ENCODE assay signal across 2 cellular contexts in the genomic region with DNA sequence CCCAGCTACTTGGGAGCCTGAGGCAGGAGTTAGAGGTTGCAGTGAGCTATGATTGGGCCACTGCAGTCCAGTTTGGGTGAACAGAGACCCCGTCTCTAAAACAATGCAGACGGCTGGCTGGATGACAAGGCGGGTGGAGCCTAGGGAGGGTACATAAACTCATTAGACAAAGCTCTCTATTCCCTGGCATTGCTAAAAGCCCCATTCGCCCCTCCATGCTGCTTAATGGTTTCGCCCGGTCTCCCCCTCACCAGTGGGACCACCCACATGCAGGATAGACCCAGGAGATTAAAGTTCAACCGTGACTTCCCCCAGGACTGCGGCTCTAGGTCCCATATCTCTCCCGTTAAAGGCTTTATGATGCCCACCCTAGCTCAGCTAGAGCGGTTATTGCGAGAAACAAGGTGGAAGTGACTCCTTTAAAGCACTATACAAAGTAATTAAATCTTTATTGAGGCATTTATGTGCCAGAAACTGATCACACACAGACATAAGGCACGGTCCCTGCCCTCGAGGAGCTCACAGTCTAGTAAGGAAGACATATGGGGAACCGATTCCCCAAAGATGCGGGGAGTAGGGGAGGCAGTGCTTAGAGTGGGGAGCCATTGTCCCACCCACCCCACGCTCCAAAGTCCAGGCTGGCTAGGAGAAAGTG.
TF ChIP-seq lines count a peak whose summit lies in the region.

No MANE protein-coding gene starts in this region.

TF ChIP-seq in HepG2, 621 proteins besides CTCF, POLR2A, EP300 and RAD21 (continues in another document):
- TF ChIP-seq, protein P1, sequence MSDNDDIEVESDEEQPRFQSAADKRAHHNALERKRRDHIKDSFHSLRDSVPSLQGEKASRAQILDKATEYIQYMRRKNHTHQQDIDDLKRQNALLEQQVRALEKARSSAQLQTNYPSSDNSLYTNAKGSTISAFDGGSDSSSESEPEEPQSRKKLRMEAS (IDR thresholded peaks at IDR 0.05): no peak
- TF ChIP-seq, protein P2, sequence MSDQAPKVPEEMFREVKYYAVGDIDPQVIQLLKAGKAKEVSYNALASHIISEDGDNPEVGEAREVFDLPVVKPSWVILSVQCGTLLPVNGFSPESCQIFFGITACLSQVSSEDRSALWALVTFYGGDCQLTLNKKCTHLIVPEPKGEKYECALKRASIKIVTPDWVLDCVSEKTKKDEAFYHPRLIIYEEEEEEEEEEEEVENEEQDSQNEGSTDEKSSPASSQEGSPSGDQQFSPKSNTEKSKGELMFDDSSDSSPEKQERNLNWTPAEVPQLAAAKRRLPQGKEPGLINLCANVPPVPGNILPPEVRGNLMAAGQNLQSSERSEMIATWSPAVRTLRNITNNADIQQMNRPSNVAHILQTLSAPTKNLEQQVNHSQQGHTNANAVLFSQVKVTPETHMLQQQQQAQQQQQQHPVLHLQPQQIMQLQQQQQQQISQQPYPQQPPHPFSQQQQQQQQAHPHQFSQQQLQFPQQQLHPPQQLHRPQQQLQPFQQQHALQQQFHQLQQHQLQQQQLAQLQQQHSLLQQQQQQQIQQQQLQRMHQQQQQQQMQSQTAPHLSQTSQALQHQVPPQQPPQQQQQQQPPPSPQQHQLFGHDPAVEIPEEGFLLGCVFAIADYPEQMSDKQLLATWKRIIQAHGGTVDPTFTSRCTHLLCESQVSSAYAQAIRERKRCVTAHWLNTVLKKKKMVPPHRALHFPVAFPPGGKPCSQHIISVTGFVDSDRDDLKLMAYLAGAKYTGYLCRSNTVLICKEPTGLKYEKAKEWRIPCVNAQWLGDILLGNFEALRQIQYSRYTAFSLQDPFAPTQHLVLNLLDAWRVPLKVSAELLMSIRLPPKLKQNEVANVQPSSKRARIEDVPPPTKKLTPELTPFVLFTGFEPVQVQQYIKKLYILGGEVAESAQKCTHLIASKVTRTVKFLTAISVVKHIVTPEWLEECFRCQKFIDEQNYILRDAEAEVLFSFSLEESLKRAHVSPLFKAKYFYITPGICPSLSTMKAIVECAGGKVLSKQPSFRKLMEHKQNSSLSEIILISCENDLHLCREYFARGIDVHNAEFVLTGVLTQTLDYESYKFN (CRISPR knock-in tag; conservative IDR thresholded peaks at IDR 0.05): no peak
- TF ChIP-seq ZNF382 (CRISPR knock-in tag; IDR thresholded peaks at IDR 0.05; ENCODE audit: borderline replicate concordance) (no peak), ZMYM4 (CRISPR knock-in tag; IDR thresholded peaks at IDR 0.05) (no peak), BHLHE40 (IDR thresholded peaks at IDR 0.05; ENCODE audit: low read length) (peak; percentile 80), ZNF121 (CRISPR knock-in tag; IDR thresholded peaks at IDR 0.05) (no peak), GATAD2A (CRISPR knock-in tag; IDR thresholded peaks at IDR 0.05) (no peak), RELA (CRISPR knock-in tag; IDR thresholded peaks at IDR 0.05) (no peak), BRCA1 (CRISPR knock-in tag; IDR thresholded peaks at IDR 0.05) (no peak), ADNP (CRISPR knock-in tag; IDR thresholded peaks at IDR 0.05) (no peak), PRPF4 (IDR thresholded peaks at IDR 0.05; ENCODE audit: low read depth, low read length, poor library complexity, severe bottlenecking) (no peak), GATAD1 (CRISPR knock-in tag; IDR thresholded peaks at IDR 0.05) (no peak), ZNF572 (CRISPR knock-in tag; IDR thresholded peaks at IDR 0.05) (no peak), POLR2AphosphoS5 (IDR thresholded peaks at IDR 0.05; ENCODE audit: low read depth, low read length) (0 out of 2 replicates have a peak, but pooled peaks have one; percentile 34), RFXANK (CRISPR knock-in tag; IDR thresholded peaks at IDR 0.05) (no peak), NCOR1 (IDR thresholded peaks at IDR 0.05; ENCODE audit: borderline replicate concordance, low read length) (peak; percentile 37; the same call in 1 of the 2 replicates)
- TF ChIP-seq, protein P3, sequence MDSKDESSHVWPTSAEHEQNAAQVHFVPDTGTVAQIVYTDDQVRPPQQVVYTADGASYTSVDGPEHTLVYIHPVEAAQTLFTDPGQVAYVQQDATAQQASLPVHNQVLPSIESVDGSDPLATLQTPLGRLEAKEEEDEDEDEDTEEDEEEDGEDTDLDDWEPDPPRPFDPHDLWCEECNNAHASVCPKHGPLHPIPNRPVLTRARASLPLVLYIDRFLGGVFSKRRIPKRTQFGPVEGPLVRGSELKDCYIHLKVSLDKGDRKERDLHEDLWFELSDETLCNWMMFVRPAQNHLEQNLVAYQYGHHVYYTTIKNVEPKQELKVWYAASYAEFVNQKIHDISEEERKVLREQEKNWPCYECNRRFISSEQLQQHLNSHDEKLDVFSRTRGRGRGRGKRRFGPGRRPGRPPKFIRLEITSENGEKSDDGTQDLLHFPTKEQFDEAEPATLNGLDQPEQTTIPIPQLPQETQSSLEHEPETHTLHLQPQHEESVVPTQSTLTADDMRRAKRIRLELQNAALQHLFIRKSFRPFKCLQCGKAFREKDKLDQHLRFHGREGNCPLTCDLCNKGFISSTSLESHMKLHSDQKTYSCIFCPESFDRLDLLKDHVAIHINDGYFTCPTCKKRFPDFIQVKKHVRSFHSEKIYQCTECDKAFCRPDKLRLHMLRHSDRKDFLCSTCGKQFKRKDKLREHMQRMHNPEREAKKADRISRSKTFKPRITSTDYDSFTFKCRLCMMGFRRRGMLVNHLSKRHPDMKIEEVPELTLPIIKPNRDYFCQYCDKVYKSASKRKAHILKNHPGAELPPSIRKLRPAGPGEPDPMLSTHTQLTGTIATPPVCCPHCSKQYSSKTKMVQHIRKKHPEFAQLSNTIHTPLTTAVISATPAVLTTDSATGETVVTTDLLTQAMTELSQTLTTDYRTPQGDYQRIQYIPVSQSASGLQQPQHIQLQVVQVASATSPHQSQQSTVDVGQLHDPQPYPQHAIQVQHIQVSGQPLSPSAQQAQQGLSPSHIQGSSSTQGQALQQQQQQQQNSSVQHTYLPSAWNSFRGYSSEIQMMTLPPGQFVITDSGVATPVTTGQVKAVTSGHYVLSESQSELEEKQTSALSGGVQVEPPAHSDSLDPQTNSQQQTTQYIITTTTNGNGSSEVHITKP (CRISPR knock-in tag; IDR thresholded peaks at IDR 0.05; ENCODE audit: low read depth): peak; percentile 98
- TF ChIP-seq, protein P4, sequence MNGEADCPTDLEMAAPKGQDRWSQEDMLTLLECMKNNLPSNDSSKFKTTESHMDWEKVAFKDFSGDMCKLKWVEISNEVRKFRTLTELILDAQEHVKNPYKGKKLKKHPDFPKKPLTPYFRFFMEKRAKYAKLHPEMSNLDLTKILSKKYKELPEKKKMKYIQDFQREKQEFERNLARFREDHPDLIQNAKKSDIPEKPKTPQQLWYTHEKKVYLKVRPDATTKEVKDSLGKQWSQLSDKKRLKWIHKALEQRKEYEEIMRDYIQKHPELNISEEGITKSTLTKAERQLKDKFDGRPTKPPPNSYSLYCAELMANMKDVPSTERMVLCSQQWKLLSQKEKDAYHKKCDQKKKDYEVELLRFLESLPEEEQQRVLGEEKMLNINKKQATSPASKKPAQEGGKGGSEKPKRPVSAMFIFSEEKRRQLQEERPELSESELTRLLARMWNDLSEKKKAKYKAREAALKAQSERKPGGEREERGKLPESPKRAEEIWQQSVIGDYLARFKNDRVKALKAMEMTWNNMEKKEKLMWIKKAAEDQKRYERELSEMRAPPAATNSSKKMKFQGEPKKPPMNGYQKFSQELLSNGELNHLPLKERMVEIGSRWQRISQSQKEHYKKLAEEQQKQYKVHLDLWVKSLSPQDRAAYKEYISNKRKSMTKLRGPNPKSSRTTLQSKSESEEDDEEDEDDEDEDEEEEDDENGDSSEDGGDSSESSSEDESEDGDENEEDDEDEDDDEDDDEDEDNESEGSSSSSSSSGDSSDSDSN (CRISPR knock-in tag; IDR thresholded peaks at IDR 0.05): no peak

TF ChIP-seq in GM12878, 131 proteins besides CTCF, POLR2A, EP300 and RAD21:
- TF ChIP-seq, protein P5, sequence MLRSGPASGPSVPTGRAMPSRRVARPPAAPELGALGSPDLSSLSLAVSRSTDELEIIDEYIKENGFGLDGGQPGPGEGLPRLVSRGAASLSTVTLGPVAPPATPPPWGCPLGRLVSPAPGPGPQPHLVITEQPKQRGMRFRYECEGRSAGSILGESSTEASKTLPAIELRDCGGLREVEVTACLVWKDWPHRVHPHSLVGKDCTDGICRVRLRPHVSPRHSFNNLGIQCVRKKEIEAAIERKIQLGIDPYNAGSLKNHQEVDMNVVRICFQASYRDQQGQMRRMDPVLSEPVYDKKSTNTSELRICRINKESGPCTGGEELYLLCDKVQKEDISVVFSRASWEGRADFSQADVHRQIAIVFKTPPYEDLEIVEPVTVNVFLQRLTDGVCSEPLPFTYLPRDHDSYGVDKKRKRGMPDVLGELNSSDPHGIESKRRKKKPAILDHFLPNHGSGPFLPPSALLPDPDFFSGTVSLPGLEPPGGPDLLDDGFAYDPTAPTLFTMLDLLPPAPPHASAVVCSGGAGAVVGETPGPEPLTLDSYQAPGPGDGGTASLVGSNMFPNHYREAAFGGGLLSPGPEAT (IDR thresholded peaks at IDR 0.05; ENCODE audit: low read depth): no peak
- TF ChIP-seq, protein P6, sequence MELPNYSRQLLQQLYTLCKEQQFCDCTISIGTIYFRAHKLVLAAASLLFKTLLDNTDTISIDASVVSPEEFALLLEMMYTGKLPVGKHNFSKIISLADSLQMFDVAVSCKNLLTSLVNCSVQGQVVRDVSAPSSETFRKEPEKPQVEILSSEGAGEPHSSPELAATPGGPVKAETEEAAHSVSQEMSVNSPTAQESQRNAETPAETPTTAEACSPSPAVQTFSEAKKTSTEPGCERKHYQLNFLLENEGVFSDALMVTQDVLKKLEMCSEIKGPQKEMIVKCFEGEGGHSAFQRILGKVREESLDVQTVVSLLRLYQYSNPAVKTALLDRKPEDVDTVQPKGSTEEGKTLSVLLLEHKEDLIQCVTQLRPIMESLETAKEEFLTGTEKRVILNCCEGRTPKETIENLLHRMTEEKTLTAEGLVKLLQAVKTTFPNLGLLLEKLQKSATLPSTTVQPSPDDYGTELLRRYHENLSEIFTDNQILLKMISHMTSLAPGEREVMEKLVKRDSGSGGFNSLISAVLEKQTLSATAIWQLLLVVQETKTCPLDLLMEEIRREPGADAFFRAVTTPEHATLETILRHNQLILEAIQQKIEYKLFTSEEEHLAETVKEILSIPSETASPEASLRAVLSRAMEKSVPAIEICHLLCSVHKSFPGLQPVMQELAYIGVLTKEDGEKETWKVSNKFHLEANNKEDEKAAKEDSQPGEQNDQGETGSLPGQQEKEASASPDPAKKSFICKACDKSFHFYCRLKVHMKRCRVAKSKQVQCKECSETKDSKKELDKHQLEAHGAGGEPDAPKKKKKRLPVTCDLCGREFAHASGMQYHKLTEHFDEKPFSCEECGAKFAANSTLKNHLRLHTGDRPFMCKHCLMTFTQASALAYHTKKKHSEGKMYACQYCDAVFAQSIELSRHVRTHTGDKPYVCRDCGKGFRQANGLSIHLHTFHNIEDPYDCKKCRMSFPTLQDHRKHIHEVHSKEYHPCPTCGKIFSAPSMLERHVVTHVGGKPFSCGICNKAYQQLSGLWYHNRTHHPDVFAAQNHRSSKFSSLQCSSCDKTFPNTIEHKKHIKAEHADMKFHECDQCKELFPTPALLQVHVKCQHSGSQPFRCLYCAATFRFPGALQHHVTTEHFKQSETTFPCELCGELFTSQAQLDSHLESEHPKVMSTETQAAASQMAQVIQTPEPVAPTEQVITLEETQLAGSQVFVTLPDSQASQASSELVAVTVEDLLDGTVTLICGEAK (IDR thresholded peaks at IDR 0.05; ENCODE audit: borderline replicate concordance): peak; percentile 33; the same call in 1 of the 2 replicates
